In the genomic region with DNA sequence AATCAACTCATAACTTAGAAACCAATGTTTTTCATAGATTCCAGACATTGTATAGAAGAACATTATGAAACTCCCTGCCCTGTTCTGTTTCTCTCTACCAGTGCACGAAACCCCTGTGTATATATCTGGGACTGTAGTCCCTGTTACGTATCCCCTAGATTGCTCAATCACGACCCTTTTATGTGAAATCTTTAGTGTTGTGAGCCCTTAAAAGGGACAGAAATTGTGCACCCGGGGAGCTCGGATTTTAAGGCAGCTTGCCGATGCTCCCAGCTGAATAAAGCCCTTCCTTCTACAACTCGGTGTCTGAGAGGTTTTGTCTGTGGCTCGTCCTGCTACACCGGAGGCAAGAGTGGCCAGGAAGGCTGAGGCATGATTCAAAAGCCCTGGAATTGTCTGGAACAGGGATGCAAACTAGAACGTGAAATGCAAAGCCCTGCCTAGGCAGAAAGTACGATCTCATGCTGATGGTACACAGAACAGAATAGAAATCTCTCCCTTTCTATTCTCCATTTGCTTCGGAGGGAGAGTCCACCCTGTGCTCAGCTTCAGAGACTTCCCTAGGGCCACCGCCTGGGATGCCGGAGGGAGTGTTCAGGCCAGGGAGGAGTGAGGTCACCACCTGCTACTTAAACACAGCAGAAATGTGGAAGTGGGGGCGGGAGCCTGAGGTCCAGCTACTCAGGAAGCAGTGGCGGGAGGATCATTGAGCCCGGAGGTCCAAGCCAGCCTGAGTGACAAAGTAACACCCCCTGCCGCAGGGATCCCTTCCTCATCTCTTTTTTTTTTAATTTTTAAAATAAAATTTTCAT, we compare ENCODE assay signal across 8 cellular contexts. TPM values are rescaled to one million over a fixed set of nuclear protein-coding genes. Genes with fewer than 3 reads are reported as not detected.
A peak's percentile ranks its signal among the peaks of the same experiment; 100 is the strongest.
DNase-seq lines count a peak whose midpoint lies in the region; ATAC-seq, FAIRE-seq and TF ChIP-seq lines count a peak whose summit lies in the region.

No MANE protein-coding gene starts in this region.

- peaks cover 15% of the 10 kb centered on the region for H3F3A ChIP-seq in GM23248 (ENCODE audit: insufficient read depth)

- WGBS in GM23248 (ENCODE audit: low coverage in 1 of 2, low lambda C conversion rate in 2 of 2, missing lambda C conversion rate in 2 of 2), 2 experiments, result 12 to 13% methylated on average over 18 of the region's 18 CpGs

- in situ Hi-C loops in GM23248 (cut with MboI), result no loop called here

- H2AFZ ChIP-seq in GM23248, result peak overlapping the region; percentile 100
- H2AFZ ChIP-seq in endothelial cell of umbilical vein (ENCODE audit: low read depth, low read length), result peak overlapping the region; percentile 61

- TF ChIP-seq POLR2A in endothelial cell of umbilical vein (IDR thresholded peaks at IDR 0.05; ENCODE audit: low read depth, low read length), result no peak

- H3K27me3 ChIP-seq in GM23248 (replicated peaks; ENCODE audit: insufficient read depth), result no peaks in the 10 kb centered on the region
- H3K27me3 ChIP-seq in endothelial cell of umbilical vein (ENCODE audit: control insufficient read depth in 2 of 2, insufficient read depth in 2 of 2, low read length in 2 of 2), result no peaks in the 10 kb centered on the region
- no peaks in the 10 kb centered on the region for H3K27me3 ChIP-seq in muscle layer of duodenum (ENCODE audit: low read depth, low read length)

- intact Hi-C loops in endothelial cell of umbilical vein (cut with micrococcal nuclease), result loop anchor here (1.0 to 10.0 kb wide), 5 partner anchors 18 to 103 kb away; partner anchors contain the start of genes ZNF28, ZNF320, ZNF468 and ZNF816

- peak overlapping the region; percentile 87 for H3K4me3 ChIP-seq in GM23248
- H3K4me3 ChIP-seq in endothelial cell of umbilical vein (replicated peaks in 1 of 3; ENCODE audit: insufficient read depth in 1 of 3, low read depth in 1 of 3, low read length in 3 of 3), result peak overlapping the region in 2 of 3 experiments; percentile 12 to 46
- H3K4me3 ChIP-seq in muscle layer of duodenum (ENCODE audit: low read depth in 1 of 2, low read length in 2 of 2), result peak overlapping the region; percentile 78 to 87

- no peaks in the 10 kb centered on the region for H3K9me2 ChIP-seq in GM23248 (ENCODE audit: insufficient read depth)

- H3K36me3 ChIP-seq in GM23248 (ENCODE audit: low read depth), result peaks cover 6% of the 10 kb centered on the region; the same call in 1 of the 2 replicates
- peaks cover 0 to 1% of the 10 kb centered on the region in 2 experiments for H3K36me3 ChIP-seq in endothelial cell of umbilical vein (ENCODE audit: control insufficient read depth in 2 of 2, extremely low read depth in 1 of 2, insufficient read depth in 2 of 2, low read length in 2 of 2)
- peaks cover 0 to 4% of the 10 kb centered on the region in 2 donors for H3K36me3 ChIP-seq in muscle layer of duodenum (ENCODE audit: control insufficient read depth in 1 of 2, insufficient read depth in 2 of 2, low read length in 2 of 2)

- H3K4me1 ChIP-seq in GM23248 (ENCODE audit: insufficient read depth) (peaks cover 15% of the 10 kb centered on the region; the same call in 1 of the 2 replicates), endothelial cell of umbilical vein (ENCODE audit: control insufficient read depth, extremely low read depth, insufficient read depth, low read length) (no peaks in the 10 kb centered on the region), muscle layer of duodenum (ENCODE audit: control insufficient read depth in 1 of 2, insufficient read depth in 2 of 2, low read length in 2 of 2) (peaks cover 4 to 14% of the 10 kb centered on the region in 2 donors)

- H3K4me2 ChIP-seq in GM23248 (ENCODE audit: unreplicated experiment) (peak overlapping the region; percentile 90), endothelial cell of umbilical vein (ENCODE audit: insufficient read depth, low read length) (no peak overlapping the region)

- CTCF ChIA-PET in RWPE1 (lab: Yijun Ruan, JAX), result interaction anchor here (0.6 kb wide), 1 partner anchor 123 kb away, joined by 3 read pairs; no protein-coding TSS in a partner anchor
- CTCF ChIA-PET in endothelial cell of umbilical vein (lab: Charles Lee), result no interaction called here

- no peaks in the 10 kb centered on the region for H4K20me1 ChIP-seq in GM23248 (ENCODE audit: insufficient read depth)
- H4K20me1 ChIP-seq in endothelial cell of umbilical vein (replicated peaks; ENCODE audit: control insufficient read depth, extremely low read depth, insufficient read depth, low read length), result no peaks in the 10 kb centered on the region

- no peak for ATAC-seq in HG02840 (IDR thresholded peaks at IDR 0.05; ENCODE audit: low FRiP score, unreplicated experiment)
- ATAC-seq in GM19395 (IDR thresholded peaks at IDR 0.05; ENCODE audit: unreplicated experiment), result no peak

- H3K27ac ChIP-seq in GM23248 (peak overlapping the region; percentile 86), RWPE1 (peak overlapping the region; percentile 94), endothelial cell of umbilical vein (ENCODE audit: insufficient read depth, low read depth, low read length) (no peak overlapping the region), muscle layer of duodenum (ENCODE audit: low read length) (no peak overlapping the region)

- 0 out of 2 replicates have a peak, but pooled peaks cover 5% of the 10 kb centered on the region for H3K79me2 ChIP-seq in GM23248 (ENCODE audit: insufficient read depth)
- H3K79me2 ChIP-seq in endothelial cell of umbilical vein (ENCODE audit: control insufficient read depth, insufficient read depth, low read length), result no peaks in the 10 kb centered on the region

- H3K9me3 ChIP-seq in GM23248 (ENCODE audit: low read depth), result no peaks in the 10 kb centered on the region
- no peaks in the 10 kb centered on the region for H3K9me3 ChIP-seq in endothelial cell of umbilical vein (replicated peaks; ENCODE audit: control insufficient read depth, insufficient read depth, low read length)
- H3K9me3 ChIP-seq in muscle layer of duodenum (ENCODE audit: control insufficient read depth in 1 of 2, low read length in 2 of 2), result no peaks in the 10 kb centered on the region

- DNase-seq in GM23248 (peak; percentile 76), RWPE1 (ENCODE audit: low spot score) (no peak), endothelial cell of umbilical vein (ENCODE audit: low read depth, low spot score) (peak; percentile 6), COLO829 (ENCODE audit: low spot score) (no peak)
- no peak for DNase-seq in stimulated activated CD4-positive, alpha-beta T cell treated with anti-CD3 and anti-CD28 coated beads, Interleukin-2, amount 100 ng/mL, for 48 hours

- FAIRE-seq in endothelial cell of umbilical vein (lab: Jason Lieb, UNC), result no peak

- BruUV-seq in endothelial cell of umbilical vein (replicated peaks; lab: Mats Ljungman, UMichigan), result TSS peak; percentile 30

- H3K9ac ChIP-seq in GM23248 (peak overlapping the region; percentile 91), endothelial cell of umbilical vein (replicated peaks; ENCODE audit: extremely low read depth, insufficient read depth, low read length) (no peak overlapping the region)

- no peaks in the 10 kb centered on the region for H3K9me1 ChIP-seq in endothelial cell of umbilical vein (replicated peaks; ENCODE audit: control insufficient read depth, extremely low read depth, insufficient read depth, low read length)

- dilution Hi-C loops in endothelial cell of umbilical vein (cut with MboI; ENCODE audit: extremely low pct_ligation_motif_present, low sequenced_read_pairs), result no loop called here

- POLR2A ChIA-PET in RWPE1 (lab: Yijun Ruan, JAX; ENCODE audit: low non-redundant PET), result no interaction called here
- POLR2A ChIA-PET in endothelial cell of umbilical vein (lab: Charles Lee), result no interaction called here

- no peak for TF ChIP-seq CTCF in RWPE1 (conservative IDR thresholded peaks at IDR 0.05; ENCODE audit: low read depth)
- no peak for TF ChIP-seq CTCF in endothelial cell of umbilical vein (IDR thresholded peaks at IDR 0.05; ENCODE audit: extremely low read depth in 1 of 2, insufficient read depth in 1 of 2, low read depth in 1 of 2, low read length in 2 of 2)

TF ChIP-seq in endothelial cell of umbilical vein, 7 proteins besides CTCF, POLR2A, EP300 and RAD21 (continues in another document):
- no peak for TF ChIP-seq GATA2 (IDR thresholded peaks at IDR 0.05; ENCODE audit: insufficient read depth, insufficient read length, low read depth, low read length)

RNA-seq across cellular contexts. Expression of gene ZNF888, which starts 0.8 kb away (rescaled TPM):
- total RNA-seq in GM23248 (2014; rRNA removed; shearing (Covaris generic)), result 0.76 and 5.1 TPM in 2 replicates
- polyA plus RNA-seq in GM23248 (2016; fragmentation: Nextera tagmentation; extraction: Ambion mirVana), result 1.4 and 1.6 TPM in 2 replicates
- total RNA-seq in endothelial cell of umbilical vein, result 2.9 and 3.9 TPM in 2 replicates
- polyA plus RNA-seq in endothelial cell of umbilical vein, result 0.56 and 0.72 TPM in 2 replicates
- 0.76 and 0.80 TPM in 2 replicates for polyA plus RNA-seq in endothelial cell of umbilical vein (2011; cell fraction: cytosol; rRNA removed)
- polyA plus RNA-seq in endothelial cell of umbilical vein (2011; cell fraction: nucleus; rRNA removed), result 2.3 and 3.1 TPM in 2 replicates
- 1.3 and 1.4 TPM in 2 replicates for polyA plus RNA-seq in endothelial cell of umbilical vein (2012)
- polyA minus RNA-seq in endothelial cell of umbilical vein, result 2.2 and 3.6 TPM in 2 replicates
- polyA minus RNA-seq in endothelial cell of umbilical vein (2011; cell fraction: cytosol; rRNA and poly(A)+ RNA removed), result 3.6 TPM
- polyA minus RNA-seq in endothelial cell of umbilical vein (2011; cell fraction: nucleus; rRNA and poly(A)+ RNA removed), result 2.3 and 3.8 TPM in 2 replicates

RNA-seq across cellular contexts. Expression of gene ZNF320, which starts 26.6 kb away (rescaled TPM):
- 3.8 and 16.4 TPM in 2 replicates for total RNA-seq in GM23248 (2014; rRNA removed; shearing (Covaris generic))
- 4.3 and 5.3 TPM in 2 replicates for polyA plus RNA-seq in GM23248 (2016; fragmentation: Nextera tagmentation; extraction: Ambion mirVana)
- total RNA-seq in endothelial cell of umbilical vein, result 10.9 and 11.1 TPM in 2 replicates
- 7.5 and 7.6 TPM in 2 replicates for polyA plus RNA-seq in endothelial cell of umbilical vein
- polyA plus RNA-seq in endothelial cell of umbilical vein (2011; cell fraction: cytosol; rRNA removed), result 3.8 and 4.4 TPM in 2 replicates
- polyA plus RNA-seq in endothelial cell of umbilical vein (2011; cell fraction: nucleus; rRNA removed), result 8.1 and 11.6 TPM in 2 replicates
- 3.1 and 3.7 TPM in 2 replicates for polyA plus RNA-seq in endothelial cell of umbilical vein (2012)
- polyA minus RNA-seq in endothelial cell of umbilical vein, result 8.3 and 13.1 TPM in 2 replicates
- polyA minus RNA-seq in endothelial cell of umbilical vein (2011; cell fraction: cytosol; rRNA and poly(A)+ RNA removed), result 3.5 TPM
- polyA minus RNA-seq in endothelial cell of umbilical vein (2011; cell fraction: nucleus; rRNA and poly(A)+ RNA removed), result 2.5 and 4.4 TPM in 2 replicates

RNA-seq across cellular contexts. Expression of gene ZNF816, which starts 38.7 kb away (rescaled TPM):
- total RNA-seq in GM23248 (2014; rRNA removed; shearing (Covaris generic)), result 3.0 and 6.7 TPM in 2 replicates
- 4.3 and 4.7 TPM in 2 replicates for polyA plus RNA-seq in GM23248 (2016; fragmentation: Nextera tagmentation; extraction: Ambion mirVana)
- total RNA-seq in endothelial cell of umbilical vein, result 4.9 and 5.3 TPM in 2 replicates
- polyA plus RNA-seq in endothelial cell of umbilical vein, result 0.76 and 1.8 TPM in 2 replicates
- 1.5 and 1.6 TPM in 2 replicates for polyA plus RNA-seq in endothelial cell of umbilical vein (2011; cell fraction: cytosol; rRNA removed)
- 3.0 and 4.6 TPM in 2 replicates for polyA plus RNA-seq in endothelial cell of umbilical vein (2011; cell fraction: nucleus; rRNA removed)
- 4.4 and 4.9 TPM in 2 replicates for polyA plus RNA-seq in endothelial cell of umbilical vein (2012)
- 2.8 and 3.3 TPM in 2 replicates for polyA minus RNA-seq in endothelial cell of umbilical vein
- polyA minus RNA-seq in endothelial cell of umbilical vein (2011; cell fraction: cytosol; rRNA and poly(A)+ RNA removed), result 5.2 TPM
- 2.6 and 3.5 TPM in 2 replicates for polyA minus RNA-seq in endothelial cell of umbilical vein (2011; cell fraction: nucleus; rRNA and poly(A)+ RNA removed)

Comparison
In these comparisons a context has a peak if more than half of its experiments do, and no peak if none do; other contexts are left out.
1. DNase-seq: peak in GM23248 (single experiment) and endothelial cell of umbilical vein (single experiment); none in RWPE1 (single experiment), COLO829 (single experiment) and stimulated activated CD4-positive, alpha-beta T cell treated with anti-CD3 and anti-CD28 coated beads, Interleukin-2, amount 100 ng/mL, for 48 hours (0 of 2).
2. H3K27ac ChIP-seq: peak in GM23248 (single experiment) and RWPE1 (single experiment); none in endothelial cell of umbilical vein (single experiment) and muscle layer of duodenum (single experiment).
3. H3K4me3 ChIP-seq: peak in every context shown above with its lines; median percentile 87 in GM23248; 82 in muscle layer of duodenum; 29 in endothelial cell of umbilical vein.